8 cellular contexts compared by ENCODE assay signal in the genomic region with DNA sequence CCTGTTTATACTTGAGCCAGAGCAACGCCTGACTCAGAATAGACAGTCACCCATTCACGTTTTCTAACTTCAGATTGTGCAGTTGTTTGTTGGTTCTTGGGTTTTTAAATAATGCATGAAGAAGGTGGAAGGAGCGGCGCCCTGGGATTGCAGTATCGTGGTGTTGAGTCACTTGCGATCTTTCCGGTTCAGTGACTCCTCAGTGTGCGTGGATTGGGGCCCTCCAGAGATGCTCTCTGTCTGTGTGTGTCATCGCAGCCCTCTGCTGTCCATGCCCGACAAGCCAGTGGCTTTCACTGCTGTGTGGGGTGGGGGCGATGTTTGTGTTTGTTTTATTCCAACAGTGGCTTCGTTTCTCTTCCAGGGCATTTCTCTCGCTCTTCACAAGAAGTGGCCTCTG.
DNase-seq lines count a peak whose midpoint lies in the region; ATAC-seq, FAIRE-seq and TF ChIP-seq lines count a peak whose summit lies in the region.

No MANE protein-coding gene starts in this region.

- H3K27ac ChIP-seq in right atrium auricular region: no peak overlapping the region

- DNase-seq in activated T-cell treated with anti-CD3 and anti-CD28 coated beads for 24 hours (ENCODE audit: low read depth) (peak; percentile 32), activated T-cell treated with anti-CD3 and anti-CD28 coated beads for 4 hours (no peak), hippocampal formation (lab: John Stamatoyannopoulos, UW) (peak; percentile 12 to 23), urothelium cell line (ENCODE audit: low spot score) (peak; percentile 44), left cardiac atrium (no peak), right atrium auricular region (ENCODE audit: low spot score) (no peak)
- DNase-seq in activated T-cell treated with anti-CD3 and anti-CD28 coated beads, Interleukin-2, amount 50 U/mL, for 1 hour: peak; percentile 40
- no peak for DNase-seq in central memory CD4-positive, alpha-beta T cell

- H3K36me3 ChIP-seq in right atrium auricular region: no peaks in the 10 kb centered on the region

- no peak overlapping the region for H3K4me3 ChIP-seq in right atrium auricular region

- H3K4me1 ChIP-seq in right atrium auricular region: no peaks in the 10 kb centered on the region

- H3K9me3 ChIP-seq in right atrium auricular region: no peaks in the 10 kb centered on the region

- ATAC-seq in left cardiac atrium: no peak

- H3K27me3 ChIP-seq in right atrium auricular region: no peaks in the 10 kb centered on the region

- intact Hi-C loops in left cardiac atrium (cut with DNase I): no loop called here

- TF ChIP-seq CTCF in right atrium auricular region (IDR thresholded peaks at IDR 0.05): no peak

- no peak for FAIRE-seq in urothelium cell line (lab: Jason Lieb, UNC)

Comparison
In these comparisons a context has a peak if more than half of its experiments do, and no peak if none do; other contexts are left out.
1. DNase-seq: peak in activated T-cell treated with anti-CD3 and anti-CD28 coated beads for 24 hours (single experiment), activated T-cell treated with anti-CD3 and anti-CD28 coated beads, Interleukin-2, amount 50 U/mL, for 1 hour (single experiment), hippocampal formation (2 of 2) and urothelium cell line (single experiment); none in activated T-cell treated with anti-CD3 and anti-CD28 coated beads for 4 hours (single experiment), left cardiac atrium (single experiment), central memory CD4-positive, alpha-beta T cell (single experiment) and right atrium auricular region (single experiment).